29 cellular contexts compared by ENCODE assay signal in the genomic region with DNA sequence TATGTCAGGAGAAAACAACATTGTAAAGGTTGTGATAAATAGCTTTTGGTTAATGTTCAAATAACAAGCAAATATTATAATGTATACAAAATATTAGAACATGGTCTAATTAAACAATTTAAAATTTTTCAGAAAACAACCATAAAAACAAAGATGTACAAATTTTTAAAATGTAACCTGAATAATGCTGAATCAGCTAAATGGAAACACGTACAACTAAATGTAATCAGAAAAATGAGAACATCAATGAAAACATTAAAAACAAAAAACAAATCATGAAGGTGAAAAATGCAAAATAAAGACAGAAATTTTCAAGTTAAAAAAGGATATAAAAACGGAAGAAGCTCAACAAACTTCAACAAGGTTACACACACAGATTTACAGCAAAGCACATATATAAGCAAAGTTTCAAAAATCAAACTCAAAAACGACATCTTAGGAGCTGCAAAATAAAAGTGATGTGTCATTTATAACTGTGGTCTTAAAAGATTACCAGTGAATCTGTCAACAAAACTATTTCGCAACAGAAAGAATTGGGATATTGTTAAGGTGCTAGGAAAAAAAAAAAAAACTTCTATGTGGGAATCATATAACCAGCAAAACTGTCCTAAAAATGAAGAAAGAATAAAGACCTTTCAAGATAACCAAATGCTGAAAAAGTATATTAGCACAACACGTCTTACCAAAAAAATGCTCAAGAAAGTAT. TPM values are rescaled to one million over a fixed set of nuclear protein-coding genes. Genes with fewer than 3 reads are reported as not detected.
DNase-seq lines count a peak whose midpoint lies in the region; ATAC-seq, FAIRE-seq and TF ChIP-seq lines count a peak whose summit lies in the region.
"Had no signal": no experiment of that assay in that cellular context is flagged by ENCODE, and none has a peak within 500 bp of the region (broad histone marks: within the 10 kb centered on the region; RNA-seq: fewer than 3 reads in every experiment).

No MANE protein-coding gene starts in this region.

- H2AFZ ChIP-seq in K562 (ENCODE audit: low read depth, low read length) (no peak overlapping the region), OCI-LY7 (ENCODE audit: low read length) (no peak overlapping the region)
- H2AFZ ChIP-seq: GM23248, PC-9 had no signal

- TF ChIP-seq EP300 in K562 (IDR thresholded peaks at IDR 0.05; ENCODE audit: low read length), result no peak

- TF ChIP-seq CTCF in K562 (IDR thresholded peaks at IDR 0.05 in 2 of 3, conservative IDR thresholded peaks at IDR 0.05 in 1 of 3; ENCODE audit: insufficient read depth in 2 of 3, low read depth in 1 of 3, low read length in 3 of 3) (no peak), kidney (IDR thresholded peaks at IDR 0.05; ENCODE audit: borderline replicate concordance, extremely low read depth, insufficient read depth) (no peak), OCI-LY7 (conservative IDR thresholded peaks at IDR 0.05; ENCODE audit: low read length) (no peak)

- H3K9me3 ChIP-seq in HUES48 (ENCODE audit: control insufficient read depth, insufficient read depth, low read length), result peaks cover 97% of the 10 kb centered on the region
- peaks cover 3% of the 10 kb centered on the region for H3K9me3 ChIP-seq in K562 (replicated peaks; ENCODE audit: control insufficient read depth, insufficient read depth, low read depth, low read length)
- H3K9me3 ChIP-seq in kidney (ENCODE audit: control insufficient read depth in 1 of 2, low read length in 2 of 2), result peaks cover 31 to 61% of the 10 kb centered on the region in 2 donors
- H3K9me3 ChIP-seq in OCI-LY7 (ENCODE audit: low read length), result peaks cover 83% of the 10 kb centered on the region

- H4K20me1 ChIP-seq in K562 (replicated peaks; ENCODE audit: control insufficient read depth, insufficient read depth, low read length), result no peaks in the 10 kb centered on the region
- no peaks in the 10 kb centered on the region for H4K20me1 ChIP-seq in OCI-LY7 (ENCODE audit: insufficient read depth, low read length)
- H4K20me1 ChIP-seq: BLaER1 treated with 17β-estradiol and CSF1 and Interleukin-3, amounts not matched to agents 10 nM and 100 nM had no signal

- H3K27ac ChIP-seq in HUES48 (ENCODE audit: low read depth, low read length) (no peak overlapping the region), K562 (ENCODE audit: extremely low read depth, low read depth, low read length) (no peak overlapping the region), kidney (ENCODE audit: low read depth in 2 of 2, low read length in 2 of 2) (no peak overlapping the region), OCI-LY7 (ENCODE audit: low read depth, low read length, poor library complexity, severe bottlenecking) (no peak overlapping the region)
- H3K27ac ChIP-seq: BLaER1 treated with 17β-estradiol and CSF1 and Interleukin-3, amounts not matched to agents 10 nM and 100 nM; GM23248; PC-9; SJCRH30 had no signal

- no peaks in the 10 kb centered on the region for H3K9me1 ChIP-seq in K562 (ENCODE audit: control insufficient read depth, insufficient read depth, low read length)

- 4% methylated on average over 5 of the region's 5 CpGs for WGBS in K562 (ENCODE audit: insufficient coverage, low coverage, missing lambda C conversion rate)

- intact Hi-C loops in K562 (cut with micrococcal nuclease) (no loop called here), kidney (cut with DNase I) (no loop called here), OCI-LY7 (cut with micrococcal nuclease; ENCODE audit: unreplicated experiment) (no loop called here)

- H3K79me2 ChIP-seq in K562 (ENCODE audit: control insufficient read depth, insufficient read depth, low read length) (no peaks in the 10 kb centered on the region), OCI-LY7 (ENCODE audit: insufficient read depth, low read depth, low read length) (no peaks in the 10 kb centered on the region)

- no peak for TF ChIP-seq RAD21 in K562 (CRISPR knock-in tag; conservative IDR thresholded peaks at IDR 0.05 in 1 of 2, IDR thresholded peaks at IDR 0.05 in 1 of 2)

- CTCF ChIA-PET in K562 (lab: Yijun Ruan, JAX; ENCODE audit: low intra/inter-chr PET ratio) (no interaction called here), OCI-LY7 (lab: Charles Lee; ENCODE audit: unreplicated experiment) (no interaction called here)

- FAIRE-seq in A204.1 (lab: Jason Lieb, UNC) (peak; percentile 82), K562 (lab: Jason Lieb, UNC) (no peak), kidney (lab: Jason Lieb, UNC) (peak; percentile 68)
- FAIRE-seq: GM12878 had no signal

- BruUV-seq in K562 (replicated peaks; lab: Mats Ljungman, UMichigan) (no TSS peak), OCI-LY7 (replicated peaks; lab: Mats Ljungman, UMichigan) (no TSS peak)

- no peaks in the 10 kb centered on the region for H3K27me3 ChIP-seq in HUES48 (ENCODE audit: control insufficient read depth, insufficient read depth, low read length)
- H3K27me3 ChIP-seq in K562 (ENCODE audit: control insufficient read depth in 2 of 2, insufficient read depth in 2 of 2, low read length in 2 of 2), result no peaks in the 10 kb centered on the region
- H3K27me3 ChIP-seq: BLaER1 treated with 17β-estradiol and CSF1 and Interleukin-3, amounts not matched to agents 10 nM and 100 nM; SJCRH30 had no signal

- DNase-seq in K562 (ENCODE audit: extremely low read depth in 1 of 4, low spot score in 3 of 4) (no peak), kidney (no peak), NCI-H345 (lab: John Stamatoyannopoulos, UW) (no peak), OCI-LY7 (ENCODE audit: low spot score) (no peak)
- DNase-seq: AML-193; CD4-positive, alpha-beta T cell; DMS53; GM23248; H9; Kasumi-1; NCI-H1092 treated with DMSO at 0.1 percent for 48 hours; NCI-H1436; NCI-H187; NCI-H446; NCI-H524 treated with DMSO at 0.1 percent for 48 hours; NCI-H82; NK-92 treated with Interleukin-12 subunit alpha and Interleukin-12 subunit beta, amount 100 ng/mL, for 24 hours; PC-9; SJCRH30 had no signal

- no peak for ATAC-seq in K562
- ATAC-seq in HG03460 (IDR thresholded peaks at IDR 0.05; ENCODE audit: unreplicated experiment), result no peak
- ATAC-seq: GM12878, Right ventricle myocardium inferior, SK-N-SH treated with all-trans-retinoic acid at 6 μM for 48 hours had no signal

- no peak overlapping the region for H3K4me2 ChIP-seq in K562 (ENCODE audit: insufficient read depth, low read length)
- H3K4me2 ChIP-seq in OCI-LY7 (ENCODE audit: low read length), result no peak overlapping the region
- H3K4me2 ChIP-seq: BLaER1 treated with 17β-estradiol and CSF1 and Interleukin-3, amounts not matched to agents 10 nM and 100 nM; PC-9 had no signal

- TF ChIP-seq POLR2A in K562 (conservative IDR thresholded peaks at IDR 0.05), result no peak

- in situ Hi-C loops in K562 (cut with MboI), result no loop called here

- H3K4me3 ChIP-seq in HUES48 (ENCODE audit: low read depth, low read length) (peak overlapping the region; percentile 39; the same call in 1 of the 2 replicates), K562 (no peak overlapping the region), kidney (ENCODE audit: low read length in 2 of 2) (no peak overlapping the region), OCI-LY7 (ENCODE audit: low read depth, low read length, poor library complexity, severe bottlenecking) (no peak overlapping the region)
- H3K4me3 ChIP-seq: GM12878, GM23248, PC-9, SJCRH30 had no signal

- H3K4me1 ChIP-seq in HUES48 (ENCODE audit: control insufficient read depth, insufficient read depth, low read length) (no peaks in the 10 kb centered on the region), K562 (replicated peaks in 1 of 2; ENCODE audit: control insufficient read depth in 2 of 2, insufficient read depth in 2 of 2, low read length in 2 of 2) (no peaks in the 10 kb centered on the region), kidney (ENCODE audit: control insufficient read depth in 1 of 2, insufficient read depth in 1 of 2, low read depth in 1 of 2, low read length in 2 of 2) (no peaks in the 10 kb centered on the region), OCI-LY7 (ENCODE audit: insufficient read depth, low read length, poor library complexity, severe bottlenecking) (no peaks in the 10 kb centered on the region)
- H3K4me1 ChIP-seq: BLaER1 treated with 17β-estradiol and CSF1 and Interleukin-3, amounts not matched to agents 10 nM and 100 nM; SJCRH30 had no signal

- H3K36me3 ChIP-seq in HUES48 (ENCODE audit: control insufficient read depth, insufficient read depth, low read length), result peaks cover 54% of the 10 kb centered on the region
- H3K36me3 ChIP-seq in K562 (ENCODE audit: control insufficient read depth, insufficient read depth, low read length), result no peaks in the 10 kb centered on the region
- no peaks in the 10 kb centered on the region for H3K36me3 ChIP-seq in kidney (ENCODE audit: control insufficient read depth in 1 of 2, insufficient read depth in 2 of 2, low read length in 2 of 2)
- H3K36me3 ChIP-seq in OCI-LY7 (ENCODE audit: insufficient read depth, low read length), result no peaks in the 10 kb centered on the region
- H3K36me3 ChIP-seq: SJCRH30 had no signal

- H3K9ac ChIP-seq in HUES48 (ENCODE audit: low read depth, low read length) (no peak overlapping the region), K562 (ENCODE audit: insufficient read depth in 1 of 2, low read depth in 2 of 2, low read length in 2 of 2) (no peak overlapping the region), kidney (ENCODE audit: low read length in 2 of 2) (no peak overlapping the region)
- H3K9ac ChIP-seq: BLaER1 treated with 17β-estradiol and CSF1 and Interleukin-3, amounts not matched to agents 10 nM and 100 nM; GM23248 had no signal

- H3K9me2 ChIP-seq in OCI-LY7 (ENCODE audit: insufficient read depth, low read length), result no peaks in the 10 kb centered on the region

- POLR2A ChIA-PET in K562 (lab: Yijun Ruan, JAX), result no interaction called here
- POLR2A ChIA-PET in OCI-LY7 (lab: Charles Lee), result interaction anchor here (0.6 to 1.0 kb wide), 5 partner anchors 22 to 225 kb away, joined by 3 to 8 read pairs (median 4); no protein-coding TSS in a partner anchor

RNA-seq across cellular contexts. Expression of a gene that starts 31.8 kb away (rescaled TPM):
- 0.48 TPM in 1 of 2 replicates, not detected in the other for total RNA-seq in K562 (2011; cell fraction: chromatin; rRNA removed; ENCODE audit: low replicate concordance)
- not detected in 2 replicates for total RNA-seq in K562 (2011; cell fraction: nucleolus; rRNA removed)
- not detected in 2 replicates for total RNA-seq in K562 (2011; cell fraction: nucleoplasm; rRNA removed)
- 0.14 and 0.20 TPM in 2 replicates for total RNA-seq in K562 (2014; rRNA removed)
- total RNA-seq in K562 (2014; rRNA removed; fragmentation: Illumina TruSeq; extraction: Trizol), result 0.29 and 0.32 TPM in 2 replicates
- total RNA-seq in K562 (2015; rRNA removed; fragmentation: Illumina TruSeq; extraction: Trizol), result 0.23 and 0.36 TPM in 2 replicates
- total RNA-seq in K562 (2021), result 0.16 and 0.25 TPM in 2 replicates
- polyA plus RNA-seq in K562 (2011; rRNA removed), result 0.03 and 0.06 TPM in 2 replicates
- not detected in 2 replicates for polyA plus RNA-seq in K562 (2011; cell fraction: cytosol; rRNA removed)
- polyA plus RNA-seq in K562 (2011; cell fraction: nucleus; rRNA removed), result not detected in 2 replicates
- 0.10 and 0.15 TPM in 2 replicates for polyA plus RNA-seq in K562 (2012)
- polyA plus RNA-seq in K562 (2014; fragmentation: Illumina TruSeq; extraction: Trizol), result 0.07 and 0.11 TPM in 2 replicates
- polyA plus RNA-seq in K562 (2014; fragmentation: Nextera tagmentation; extraction: Ambion mirVana), result under 1 TPM in 1 of 2 experiments, not detected in 1; 0.06 TPM
- polyA plus RNA-seq in K562 (2014; rRNA removed), result 0.07 and 0.16 TPM in 2 replicates
- polyA minus RNA-seq in K562 (2011; rRNA and poly(A)+ RNA removed), result 0.09 and 0.21 TPM in 2 replicates
- not detected in 2 replicates for polyA minus RNA-seq in K562 (2011; cell fraction: cytosol; rRNA and poly(A)+ RNA removed)
- polyA minus RNA-seq in K562 (2011; cell fraction: nucleus; rRNA and poly(A)+ RNA removed), result not detected in 2 replicates
- not detected for total RNA-seq in kidney
- polyA plus RNA-seq in kidney (ENCODE audit: insufficient read depth, low read depth, low replicate concordance), result not detected
- total RNA-seq in OCI-LY7 (2014; rRNA removed; shearing (Covaris generic)), result not detected in 2 replicates
- total RNA-seq in OCI-LY7 (2022), result not detected in 2 replicates
- total RNA-seq: A172; CD4-positive, alpha-beta T cell; GM12878; M059J; PC-9; Right ventricle myocardium inferior; RPMI7951; SJCRH30 had no signal
- polyA plus RNA-seq: GM12878 had no signal
